In genomic region chr7:7176421-7177043, GRCh38 we compare ENCODE assay signal across 1 cellular context.
TF ChIP-seq lines count a peak whose summit lies in the region.

No MANE protein-coding gene starts in this region.

TF ChIP-seq in K562, 482 proteins besides CTCF, POLR2A, EP300 and RAD21 (continued from another document):
- TF ChIP-seq E2F6 (IDR thresholded peaks at IDR 0.05; ENCODE audit: borderline replicate concordance in 1 of 2, extremely low read depth in 1 of 2, insufficient read depth in 1 of 2, insufficient read length in 1 of 2, low read depth in 1 of 2, low read length in 1 of 2, poor library complexity in 1 of 2, severe bottlenecking in 1 of 2) (peak in 1 of 2 experiments; percentile 45), USF2 (CRISPR knock-in tag; IDR thresholded peaks at IDR 0.05) (peak; percentile 79), MGA (IDR thresholded peaks at IDR 0.05) (peak; percentile 50), BHLHE40 (IDR thresholded peaks at IDR 0.05; ENCODE audit: low read length) (peak; percentile 65; the same call in 1 of the 2 replicates), FOSL1 (tag; conservative IDR thresholded peaks at IDR 0.05) (peak; percentile 70), CBFA2T2 (conservative IDR thresholded peaks at IDR 0.05) (peak; percentile 27; the same call in 1 of the 2 replicates), L3MBTL2 (IDR thresholded peaks at IDR 0.05) (peak; percentile 56; the same call in 1 of the 2 replicates), YY1 (IDR thresholded peaks at IDR 0.05; ENCODE audit: borderline replicate concordance in 1 of 3, control insufficient read depth in 1 of 3, extremely low read depth in 1 of 3, insufficient read depth in 3 of 3, insufficient read length in 1 of 3, insufficient replicate concordance in 2 of 3, low read depth in 1 of 3, low read length in 2 of 3) (no peak), TCFL5 (CRISPR knock-in tag; conservative IDR thresholded peaks at IDR 0.05) (no peak), HIVEP1 (CRISPR knock-in tag; IDR thresholded peaks at IDR 0.05) (no peak), ZNF280A (IDR thresholded peaks at IDR 0.05; ENCODE audit: low read depth, partially characterized antibody) (no peak), MTA2 (IDR thresholded peaks at IDR 0.05; ENCODE audit: low read depth) (no peak)
- TF ChIP-seq, protein P1, sequence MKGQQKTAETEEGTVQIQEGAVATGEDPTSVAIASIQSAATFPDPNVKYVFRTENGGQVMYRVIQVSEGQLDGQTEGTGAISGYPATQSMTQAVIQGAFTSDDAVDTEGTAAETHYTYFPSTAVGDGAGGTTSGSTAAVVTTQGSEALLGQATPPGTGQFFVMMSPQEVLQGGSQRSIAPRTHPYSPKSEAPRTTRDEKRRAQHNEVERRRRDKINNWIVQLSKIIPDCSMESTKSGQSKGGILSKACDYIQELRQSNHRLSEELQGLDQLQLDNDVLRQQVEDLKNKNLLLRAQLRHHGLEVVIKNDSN (CRISPR knock-in tag; IDR thresholded peaks at IDR 0.05), result peak; percentile 76
- TF ChIP-seq, protein P2, sequence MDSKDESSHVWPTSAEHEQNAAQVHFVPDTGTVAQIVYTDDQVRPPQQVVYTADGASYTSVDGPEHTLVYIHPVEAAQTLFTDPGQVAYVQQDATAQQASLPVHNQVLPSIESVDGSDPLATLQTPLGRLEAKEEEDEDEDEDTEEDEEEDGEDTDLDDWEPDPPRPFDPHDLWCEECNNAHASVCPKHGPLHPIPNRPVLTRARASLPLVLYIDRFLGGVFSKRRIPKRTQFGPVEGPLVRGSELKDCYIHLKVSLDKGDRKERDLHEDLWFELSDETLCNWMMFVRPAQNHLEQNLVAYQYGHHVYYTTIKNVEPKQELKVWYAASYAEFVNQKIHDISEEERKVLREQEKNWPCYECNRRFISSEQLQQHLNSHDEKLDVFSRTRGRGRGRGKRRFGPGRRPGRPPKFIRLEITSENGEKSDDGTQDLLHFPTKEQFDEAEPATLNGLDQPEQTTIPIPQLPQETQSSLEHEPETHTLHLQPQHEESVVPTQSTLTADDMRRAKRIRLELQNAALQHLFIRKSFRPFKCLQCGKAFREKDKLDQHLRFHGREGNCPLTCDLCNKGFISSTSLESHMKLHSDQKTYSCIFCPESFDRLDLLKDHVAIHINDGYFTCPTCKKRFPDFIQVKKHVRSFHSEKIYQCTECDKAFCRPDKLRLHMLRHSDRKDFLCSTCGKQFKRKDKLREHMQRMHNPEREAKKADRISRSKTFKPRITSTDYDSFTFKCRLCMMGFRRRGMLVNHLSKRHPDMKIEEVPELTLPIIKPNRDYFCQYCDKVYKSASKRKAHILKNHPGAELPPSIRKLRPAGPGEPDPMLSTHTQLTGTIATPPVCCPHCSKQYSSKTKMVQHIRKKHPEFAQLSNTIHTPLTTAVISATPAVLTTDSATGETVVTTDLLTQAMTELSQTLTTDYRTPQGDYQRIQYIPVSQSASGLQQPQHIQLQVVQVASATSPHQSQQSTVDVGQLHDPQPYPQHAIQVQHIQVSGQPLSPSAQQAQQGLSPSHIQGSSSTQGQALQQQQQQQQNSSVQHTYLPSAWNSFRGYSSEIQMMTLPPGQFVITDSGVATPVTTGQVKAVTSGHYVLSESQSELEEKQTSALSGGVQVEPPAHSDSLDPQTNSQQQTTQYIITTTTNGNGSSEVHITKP (IDR thresholded peaks at IDR 0.05; ENCODE audit: partially characterized antibody), result no peak
